ENCODE assay signal across 9 cellular contexts in the genomic region with DNA sequence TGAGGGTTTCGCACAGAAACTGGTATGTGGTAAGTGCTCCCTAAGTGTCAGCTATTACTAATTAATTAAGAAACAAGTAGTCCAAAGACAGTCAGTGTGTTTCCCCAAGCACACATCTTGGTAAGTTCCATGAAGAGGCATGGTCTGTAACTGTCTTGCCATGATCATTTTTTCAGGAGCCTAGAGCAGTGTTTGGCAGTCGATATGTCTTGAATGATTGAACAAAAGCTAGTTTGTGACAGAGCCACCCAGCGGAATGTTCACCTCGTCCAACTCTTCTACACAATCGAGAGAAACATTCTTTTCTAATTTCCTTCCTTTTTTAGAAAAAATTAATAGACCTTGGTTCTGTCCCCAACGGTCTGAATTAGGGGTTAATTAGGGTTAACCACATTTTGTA. TPM values are rescaled to one million over a fixed set of nuclear protein-coding genes. Genes with fewer than 3 reads are reported as not detected.
DNase-seq lines count a peak whose midpoint lies in the region; ATAC-seq and TF ChIP-seq lines count a peak whose summit lies in the region.
"Had no signal": no experiment of that assay in that cellular context is flagged by ENCODE, and none has a peak within 500 bp of the region (broad histone marks: within the 10 kb centered on the region; RNA-seq: fewer than 3 reads in every experiment).

No MANE protein-coding gene starts in this region.

- H3K79me2 ChIP-seq in osteoblast (ENCODE audit: insufficient read depth, low read length) (no peaks in the 10 kb centered on the region), neural progenitor cell (ENCODE audit: low read depth) (no peaks in the 10 kb centered on the region)

- no peaks in the 10 kb centered on the region for H4K20me1 ChIP-seq in osteoblast (ENCODE audit: insufficient read depth, low read length)
- H4K20me1 ChIP-seq in neural progenitor cell (ENCODE audit: low read depth): no peaks in the 10 kb centered on the region

- intact Hi-C loops in CD8-positive, alpha-beta T cell (cut with DNase I, micrococcal nuclease): loop anchor here (1.0 to 5.0 kb wide), 3 partner anchors 58 to 233 kb away; a partner anchor contains a TSS

- no peaks in the 10 kb centered on the region for H3K9me3 ChIP-seq in CD8-positive, alpha-beta T cell (ENCODE audit: low read length)
- H3K9me3 ChIP-seq in osteoblast (ENCODE audit: low read depth, low read length): peaks cover 2% of the 10 kb centered on the region
- H3K9me3 ChIP-seq in neural progenitor cell (ENCODE audit: low read depth): no peaks in the 10 kb centered on the region

- peaks cover 10% of the 10 kb centered on the region for H3K9me3 Mint-ChIP-seq in CD8-positive, alpha-beta T cell
- H3K9me3 Mint-ChIP-seq in chondrocyte (ENCODE audit: low read depth): peaks cover 9% of the 10 kb centered on the region
- peaks cover 30% of the 10 kb centered on the region for H3K9me3 Mint-ChIP-seq in neural progenitor cell

- peak overlapping the region; percentile 44 for H3K4me3 Mint-ChIP-seq in CD8-positive, alpha-beta T cell
- no peak overlapping the region for H3K4me3 Mint-ChIP-seq in chondrocyte (ENCODE audit: unreplicated experiment)
- H3K4me3 Mint-ChIP-seq in neural progenitor cell: no peak overlapping the region

- CTCF ChIA-PET in CD8-positive, alpha-beta T cell (lab: Charles Lee): interaction anchor here (0.7 to 1.7 kb wide), 6 partner anchors 9 to 228 kb away, joined by 3 to 8 read pairs (median 3); no protein-coding TSS in a partner anchor

- no peaks in the 10 kb centered on the region for H3K36me3 ChIP-seq in CD8-positive, alpha-beta T cell (ENCODE audit: insufficient read depth, low read length)
- H3K36me3 ChIP-seq in osteoblast (ENCODE audit: insufficient read depth, low read length) (no peaks in the 10 kb centered on the region), neural progenitor cell (no peaks in the 10 kb centered on the region)
- H3K36me3 ChIP-seq: HAP-1 had no signal

- H3K4me1 Mint-ChIP-seq in CD8-positive, alpha-beta T cell (ENCODE audit: low read depth): peaks cover 20% of the 10 kb centered on the region
- peaks cover 12% of the 10 kb centered on the region for H3K4me1 Mint-ChIP-seq in chondrocyte (ENCODE audit: low read depth)
- no peaks in the 10 kb centered on the region for H3K4me1 Mint-ChIP-seq in neural progenitor cell

- peak overlapping the region; percentile 57 for H2AFZ ChIP-seq in osteoblast (ENCODE audit: low read length)
- no peak overlapping the region for H2AFZ ChIP-seq in neural progenitor cell (replicated peaks)

- peak overlapping the region; percentile 95 for H3K27ac Mint-ChIP-seq in CD8-positive, alpha-beta T cell
- H3K27ac Mint-ChIP-seq in chondrocyte (ENCODE audit: unreplicated experiment): peak overlapping the region; percentile 91
- no peak overlapping the region for H3K27ac Mint-ChIP-seq in neural progenitor cell

- H3K4me1 ChIP-seq in CD8-positive, alpha-beta T cell (ENCODE audit: insufficient read depth, low read length): peaks cover 15% of the 10 kb centered on the region
- H3K4me1 ChIP-seq in osteoblast (ENCODE audit: insufficient read depth, low read length) (peaks cover 9% of the 10 kb centered on the region), neural progenitor cell (no peaks in the 10 kb centered on the region)
- H3K4me1 ChIP-seq: HAP-1 had no signal

- TF ChIP-seq CTCF in CD8-positive, alpha-beta T cell (IDR thresholded peaks at IDR 0.05): no peak
- TF ChIP-seq CTCF in NB4 (IDR thresholded peaks at IDR 0.05; ENCODE audit: low read depth, low read length): no peak
- TF ChIP-seq CTCF in chondrocyte (IDR thresholded peaks at IDR 0.05): no peak
- no peak for TF ChIP-seq CTCF in osteoblast (IDR thresholded peaks at IDR 0.05; ENCODE audit: extremely low read depth, low read depth, low read length)
- no peak for TF ChIP-seq CTCF in neural progenitor cell (IDR thresholded peaks at IDR 0.05)

- ATAC-seq in CD8-positive, alpha-beta T cell: no peak

- H3K9ac ChIP-seq in neural progenitor cell: no peak overlapping the region

- H3K27me3 ChIP-seq in CD8-positive, alpha-beta T cell (ENCODE audit: insufficient read depth, low read length): no peaks in the 10 kb centered on the region
- no peaks in the 10 kb centered on the region for H3K27me3 ChIP-seq in osteoblast (ENCODE audit: insufficient read depth, low read length)
- H3K27me3 ChIP-seq in neural progenitor cell: no peaks in the 10 kb centered on the region

- no peak for TF ChIP-seq POLR2A in NB4 (IDR thresholded peaks at IDR 0.05; ENCODE audit: extremely low read depth, insufficient read length)

- H3K4me2 ChIP-seq in osteoblast (ENCODE audit: insufficient read depth, low read length) (peak overlapping the region; percentile 23), neural progenitor cell (no peak overlapping the region)

- POLR2A ChIA-PET in CD8-positive, alpha-beta T cell (lab: Charles Lee): interaction anchor here (0.9 to 2.4 kb wide), 3 partner anchors 38 to 57 kb away, joined by 4 to 35 read pairs (median 5); a partner anchor contains a TSS

- H3K27ac ChIP-seq in CD8-positive, alpha-beta T cell (ENCODE audit: low read depth, low read length): peak overlapping the region; percentile 78
- H3K27ac ChIP-seq in osteoblast (ENCODE audit: low read depth, low read length) (no peak overlapping the region), neural progenitor cell (no peak overlapping the region)

- H3K4me3 ChIP-seq in CD8-positive, alpha-beta T cell (ENCODE audit: low read depth, low read length): no peak overlapping the region
- H3K4me3 ChIP-seq in NB4 (ENCODE audit: low read depth, low read length): peak overlapping the region; percentile 2
- H3K4me3 ChIP-seq in osteoblast (ENCODE audit: insufficient read depth, low read length): no peak overlapping the region
- H3K4me3 ChIP-seq in neural progenitor cell: no peak overlapping the region
- H3K4me3 ChIP-seq: HAP-1 had no signal

- H3K36me3 Mint-ChIP-seq in CD8-positive, alpha-beta T cell: no peaks in the 10 kb centered on the region
- H3K36me3 Mint-ChIP-seq in chondrocyte (ENCODE audit: low read depth) (peaks cover 5% of the 10 kb centered on the region), neural progenitor cell (no peaks in the 10 kb centered on the region)

- no peaks in the 10 kb centered on the region for H3K27me3 Mint-ChIP-seq in CD8-positive, alpha-beta T cell (ENCODE audit: low read depth)
- H3K27me3 Mint-ChIP-seq in chondrocyte (ENCODE audit: low read depth): no peaks in the 10 kb centered on the region
- H3K27me3 Mint-ChIP-seq in neural progenitor cell (ENCODE audit: insufficient read depth, low read depth): peaks cover 3% of the 10 kb centered on the region

- peak in 2 of 7 experiments; percentile 13 to 27 for DNase-seq in CD8-positive, alpha-beta T cell
- DNase-seq in NB4 (ENCODE audit: low read depth): peak; percentile 69
- DNase-seq in chondrocyte (ENCODE audit: low spot score): no peak
- DNase-seq in osteoblast (ENCODE audit: insufficient read length, low spot score, missing footprints): no peak
- DNase-seq in neural progenitor cell (ENCODE audit: low spot score): no peak
- no peak for DNase-seq in NCI-H2227 treated with DMSO at 0.1 percent for 48 hours (lab: John Stamatoyannopoulos, UW)
- DNase-seq in NCI-H748 treated with DMSO at 0.1 percent for 48 hours (lab: John Stamatoyannopoulos, UW): no peak
- DNase-seq in NCI-H446 treated with DMSO at 0.1 percent for 48 hours (lab: John Stamatoyannopoulos, UW): no peak

- H3F3A ChIP-seq in neural progenitor cell (ENCODE audit: low read depth): no peaks in the 10 kb centered on the region

RNA-seq across cellular contexts. Expression of a gene that starts 57.5 kb away (rescaled TPM):
- 1,000 to 10,000 TPM; 2,788 to 2,859 TPM for total RNA-seq in CD8-positive, alpha-beta T cell
- total RNA-seq in chondrocyte (3,793 to 4,450 TPM (median 3,807 TPM) in 3 replicates), osteoblast (1,459 and 1,507 TPM in 2 replicates), neural progenitor cell (ENCODE audit: low replicate concordance) (649 and 846 TPM in 2 replicates)
